1 cellular context compared by ENCODE assay signal in genomic region chr2:112688086-112688880, GRCh38.
TF ChIP-seq lines count a peak whose summit lies in the region.

No MANE protein-coding gene starts in this region.

TF ChIP-seq in H1, 55 proteins besides CTCF, POLR2A, EP300 and RAD21:
- TF ChIP-seq JUN (IDR thresholded peaks at IDR 0.05; ENCODE audit: low read depth, low read length) (no peak), SP2 (IDR thresholded peaks at IDR 0.05; ENCODE audit: low read length) (no peak), BCL11A (IDR thresholded peaks at IDR 0.05; ENCODE audit: low read depth in 2 of 2, low read length in 2 of 2) (no peak), CBX5 (IDR thresholded peaks at IDR 0.05; ENCODE audit: low read depth, low read length) (no peak), TEAD4 (IDR thresholded peaks at IDR 0.05; ENCODE audit: low read depth, low read length) (no peak), NANOG (IDR thresholded peaks at IDR 0.05; ENCODE audit: insufficient read depth, low read depth, low read length, poor library complexity, severe bottlenecking) (no peak), FOSL1 (IDR thresholded peaks at IDR 0.05; ENCODE audit: insufficient read depth, low read depth, low read length) (no peak), CEBPB (IDR thresholded peaks at IDR 0.05; ENCODE audit: low read depth, low read length) (no peak)
